In the genomic region with DNA sequence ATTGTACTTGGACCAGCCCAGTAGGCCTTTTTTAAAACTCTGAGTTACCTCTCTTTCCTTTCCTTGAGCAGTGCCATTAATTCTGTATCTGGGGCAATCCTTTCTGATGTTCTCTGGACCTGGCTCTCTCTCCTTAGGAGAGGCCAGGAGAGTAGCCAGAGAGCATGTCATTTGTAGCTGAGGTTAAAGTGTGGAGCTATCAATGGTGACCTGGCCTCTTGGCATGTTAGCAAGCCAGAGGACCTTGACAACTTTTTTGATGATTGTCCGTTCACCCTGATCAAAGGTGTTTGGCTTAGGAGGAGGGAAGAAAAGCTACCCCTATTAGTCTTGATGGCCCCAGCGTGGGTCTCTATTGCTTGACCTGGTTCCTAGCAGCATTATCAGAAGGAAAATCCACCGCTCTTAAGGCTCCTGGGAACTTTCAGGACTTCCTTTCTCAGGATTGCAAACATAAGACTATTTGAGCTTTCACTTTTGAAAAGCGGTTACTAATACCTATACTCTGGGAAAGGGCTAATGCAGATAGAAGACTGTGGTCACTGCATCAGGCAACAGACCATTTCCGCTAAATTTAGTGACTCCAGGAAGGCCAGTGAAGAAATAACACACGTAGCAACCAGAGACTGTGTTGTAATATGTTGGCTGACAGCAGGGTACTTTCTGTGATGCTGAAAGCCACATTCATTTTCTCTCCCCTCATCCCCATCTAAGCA, we compare ENCODE assay signal across 8 cellular contexts. TPM values are rescaled to one million over a fixed set of nuclear protein-coding genes. Genes with fewer than 3 reads are reported as not detected.
DNase-seq lines count a peak whose midpoint lies in the region; ATAC-seq and TF ChIP-seq lines count a peak whose summit lies in the region.

No MANE protein-coding gene starts in this region.

- WGBS in esophagus squamous epithelium, 2 donors = 67 to 75% methylated on average over 6 of the region's 6 CpGs

- peaks cover 12 to 58% (median 32%) of the 10 kb centered on the region in 3 donors for H3K4me1 ChIP-seq in esophagus squamous epithelium

- intact Hi-C loops in esophagus squamous epithelium (cut with DNase I) = no loop called here

- no peaks in the 10 kb centered on the region for H3K27me3 ChIP-seq in esophagus squamous epithelium

- peak overlapping the region; percentile 52 to 85 (median 64) for H3K27ac ChIP-seq in esophagus squamous epithelium

- no peak for TF ChIP-seq POLR2A in esophagus squamous epithelium (IDR thresholded peaks at IDR 0.05)

- in situ Hi-C loops in G401 (cut with HindIII; ENCODE audit: low sequenced_read_pairs) = no loop called here

- no peak for ATAC-seq in GM21526 (IDR thresholded peaks at IDR 0.05; ENCODE audit: low FRiP score, unreplicated experiment)
- no peak for ATAC-seq in GM18870 (IDR thresholded peaks at IDR 0.05; ENCODE audit: unreplicated experiment)

- peaks cover 0 to 25% (median 4%) of the 10 kb centered on the region in 3 donors for H3K36me3 ChIP-seq in esophagus squamous epithelium

- no peaks in the 10 kb centered on the region for H3K9me3 ChIP-seq in esophagus squamous epithelium

- DNase-seq in Daoy (ENCODE audit: low read depth) (peak; percentile 13), RPMI7951 (ENCODE audit: low read depth) (peak; percentile 21), esophagus squamous epithelium (lab: John Stamatoyannopoulos, UW) (no peak), pons (ENCODE audit: low spot score) (peak; percentile 48), G401 (ENCODE audit: low spot score) (no peak), NCI-H524 (lab: John Stamatoyannopoulos, UW) (no peak)

- H3K4me3 ChIP-seq in esophagus squamous epithelium = no peak overlapping the region

- no peak for TF ChIP-seq CTCF in esophagus squamous epithelium (IDR thresholded peaks at IDR 0.05)

RNA-seq across cellular contexts. Expression of a gene that starts 18.2 kb away (rescaled TPM):
- 20.7 and 25.1 TPM in 2 replicates for total RNA-seq in Daoy (2014; rRNA removed; shearing (Covaris generic))
- total RNA-seq in RPMI7951 (2014; rRNA removed; shearing (Covaris generic)) = 8.7 TPM in 2 replicates
- 100 to 1,000 TPM in 2 of 4 donors, 10 to 100 TPM in 2; 61.8 to 134 (median 109) TPM for total RNA-seq in esophagus squamous epithelium
- total RNA-seq in G401 (2014; rRNA removed; shearing (Covaris generic)) = 49.9 and 58.0 TPM in 2 replicates

Comparison
In these comparisons a context has a peak if more than half of its experiments do, and no peak if none do; other contexts are left out.
1. DNase-seq: peak in Daoy (single experiment), RPMI7951 (single experiment) and pons (single experiment); none in esophagus squamous epithelium (single experiment), G401 (single experiment) and NCI-H524 (0 of 2).